Comparison of ENCODE assay signal across 19 cellular contexts in the genomic region with DNA sequence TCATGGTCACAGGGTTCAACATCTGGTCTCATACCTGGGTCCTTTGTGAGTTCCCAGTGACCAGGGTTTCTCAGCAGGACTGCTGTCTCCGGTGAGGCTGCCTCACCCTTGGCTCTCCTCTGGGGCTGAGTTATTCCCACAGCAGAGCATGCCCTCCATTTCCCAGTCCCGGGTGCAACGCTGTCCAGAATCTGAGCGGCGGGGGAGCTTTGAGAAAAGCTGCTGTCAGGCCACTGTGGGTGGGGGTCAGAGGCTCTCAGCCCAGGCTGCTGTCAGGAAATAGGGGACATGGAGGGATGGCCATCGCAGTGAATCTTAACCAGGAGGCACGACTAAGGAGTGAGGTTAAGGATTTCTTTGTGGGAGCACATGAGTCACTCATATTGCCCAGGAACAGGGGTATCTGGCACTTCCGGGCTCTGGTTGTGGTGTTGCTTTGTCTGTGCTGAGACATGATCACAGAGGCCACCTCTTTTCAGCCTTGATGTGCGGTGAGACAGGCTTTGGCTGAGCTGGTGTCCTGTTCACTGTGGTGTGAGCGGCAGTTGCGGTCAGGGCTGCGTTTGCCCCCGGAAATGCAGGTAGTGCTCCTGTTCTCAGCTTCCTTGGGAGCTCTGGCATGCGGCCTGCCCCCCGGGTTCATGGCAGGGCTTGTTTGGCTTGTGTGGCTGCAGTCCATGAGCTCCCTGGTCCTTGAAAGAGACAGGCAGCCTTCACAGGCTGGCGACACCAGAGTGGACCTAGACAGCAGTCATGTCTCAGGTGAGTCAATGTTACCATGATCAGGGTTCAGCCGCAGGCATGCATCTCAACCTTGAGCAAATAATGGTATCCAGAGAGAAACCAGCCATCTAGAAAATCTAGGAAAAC.
"Had no signal": no experiment of that assay in that cellular context is flagged by ENCODE, and none has a peak within 500 bp of the region (broad histone marks: within the 10 kb centered on the region; RNA-seq: fewer than 3 reads in every experiment).

No MANE protein-coding gene starts in this region.

- H3K4me3 Mint-ChIP-seq: activated CD4-positive, alpha-beta memory T cell treated with anti-CD3 and anti-CD28 coated beads for 36 hours; activated CD4-positive, alpha-beta T cell treated with anti-CD3 and anti-CD28 coated beads for 36 hours; activated CD8-positive, alpha-beta memory T cell treated with anti-CD3 and anti-CD28 coated beads, Interleukin-2, amount 10 ng/mL, durations not matched to agents 7 days and 5 days; activated naive CD8-positive, alpha-beta T cell treated with anti-CD3 and anti-CD28 coated beads for 36 hours; activated T-helper 17 cell treated with anti-CD3 and anti-CD28 coated beads, Interleukin-2, amount 50 U/mL, for 72 hours; mesothelial cell of epicardium; stimulated activated memory B cell treated with anti-CD40 and anti-IgM and Interleukin-4, amounts not matched to agents 10 μg/mL and 1 μg/mL and 100 μg/mL, for 72 hours had no signal

- H3K9me3 Mint-ChIP-seq: activated CD4-positive, alpha-beta memory T cell treated with anti-CD3 and anti-CD28 coated beads for 36 hours; activated naive CD8-positive, alpha-beta T cell treated with anti-CD3 and anti-CD28 coated beads for 36 hours; activated T-helper 17 cell treated with anti-CD3 and anti-CD28 coated beads, Interleukin-2, amount 50 U/mL, for 72 hours; mesothelial cell of epicardium had no signal

- H3K27me3 ChIP-seq: ovary had no signal

- H3K27ac ChIP-seq: ovary, psoas muscle had no signal

- H3K4me3 ChIP-seq: esophagus squamous epithelium, ovary, psoas muscle had no signal

- H3K27ac Mint-ChIP-seq: activated CD4-positive, alpha-beta memory T cell treated with anti-CD3 and anti-CD28 coated beads for 36 hours; activated CD4-positive, alpha-beta T cell treated with anti-CD3 and anti-CD28 coated beads for 36 hours; activated CD8-positive, alpha-beta memory T cell treated with anti-CD3 and anti-CD28 coated beads, Interleukin-2, amount 10 ng/mL, durations not matched to agents 7 days and 5 days; activated naive CD8-positive, alpha-beta T cell treated with anti-CD3 and anti-CD28 coated beads for 36 hours; activated T-helper 17 cell treated with anti-CD3 and anti-CD28 coated beads, Interleukin-2, amount 50 U/mL, for 72 hours; mesothelial cell of epicardium; stimulated activated memory B cell treated with anti-CD40 and anti-IgM and Interleukin-4, amounts not matched to agents 10 μg/mL and 1 μg/mL and 100 μg/mL, for 72 hours had no signal

- H3K36me3 ChIP-seq: esophagus squamous epithelium, ovary had no signal

- DNase-seq: activated CD4-positive, alpha-beta memory T cell treated with anti-CD3 and anti-CD28 coated beads for 36 hours; activated CD4-positive, alpha-beta T cell treated with anti-CD3 and anti-CD28 coated beads for 36 hours; activated CD8-positive, alpha-beta memory T cell treated with anti-CD3 and anti-CD28 coated beads, Interleukin-2, amount 10 ng/mL, durations not matched to agents 7 days and 5 days; activated naive CD4-positive, alpha-beta T cell; activated naive CD8-positive, alpha-beta T cell treated with anti-CD3 and anti-CD28 coated beads for 36 hours; activated T-cell treated with anti-CD3 and anti-CD28 coated beads, Interleukin-2, amount 50 U/mL, for 1 hour; amniotic stem cell; dermis blood vessel endothelial cell; effector memory CD4-positive, alpha-beta T cell; esophagus squamous epithelium; hypothalamus; islet precursor cell; ovary; psoas muscle; stimulated activated CD4-positive, alpha-beta T cell treated with anti-CD3 and anti-CD28 coated beads, Interleukin-4, amount 100 ng/mL, for 4 hours had no signal

- H3K27me3 Mint-ChIP-seq: activated CD8-positive, alpha-beta memory T cell treated with anti-CD3 and anti-CD28 coated beads, Interleukin-2, amount 10 ng/mL, durations not matched to agents 7 days and 5 days; activated naive CD8-positive, alpha-beta T cell treated with anti-CD3 and anti-CD28 coated beads for 36 hours had no signal

- H3K4me1 Mint-ChIP-seq: stimulated activated memory B cell treated with anti-CD40 and anti-IgM and Interleukin-4, amounts not matched to agents 10 μg/mL and 1 μg/mL and 100 μg/mL, for 72 hours had no signal

- H3K9me3 ChIP-seq: esophagus squamous epithelium, ovary, psoas muscle had no signal

- H3K36me3 Mint-ChIP-seq: activated CD4-positive, alpha-beta memory T cell treated with anti-CD3 and anti-CD28 coated beads for 36 hours; activated CD8-positive, alpha-beta memory T cell treated with anti-CD3 and anti-CD28 coated beads, Interleukin-2, amount 10 ng/mL, durations not matched to agents 7 days and 5 days; activated naive CD8-positive, alpha-beta T cell treated with anti-CD3 and anti-CD28 coated beads for 36 hours; mesothelial cell of epicardium; stimulated activated memory B cell treated with anti-CD40 and anti-IgM and Interleukin-4, amounts not matched to agents 10 μg/mL and 1 μg/mL and 100 μg/mL, for 72 hours had no signal

- ATAC-seq: activated CD4-positive, alpha-beta T cell treated with anti-CD3 and anti-CD28 coated beads for 36 hours; activated CD8-positive, alpha-beta memory T cell treated with anti-CD3 and anti-CD28 coated beads, Interleukin-2, amount 10 ng/mL, durations not matched to agents 7 days and 5 days; psoas muscle; sciatic nerve had no signal

- H3K4me1 ChIP-seq: psoas muscle had no signal
